Comparison of ENCODE assay signal across 36 cellular contexts in the genomic region with DNA sequence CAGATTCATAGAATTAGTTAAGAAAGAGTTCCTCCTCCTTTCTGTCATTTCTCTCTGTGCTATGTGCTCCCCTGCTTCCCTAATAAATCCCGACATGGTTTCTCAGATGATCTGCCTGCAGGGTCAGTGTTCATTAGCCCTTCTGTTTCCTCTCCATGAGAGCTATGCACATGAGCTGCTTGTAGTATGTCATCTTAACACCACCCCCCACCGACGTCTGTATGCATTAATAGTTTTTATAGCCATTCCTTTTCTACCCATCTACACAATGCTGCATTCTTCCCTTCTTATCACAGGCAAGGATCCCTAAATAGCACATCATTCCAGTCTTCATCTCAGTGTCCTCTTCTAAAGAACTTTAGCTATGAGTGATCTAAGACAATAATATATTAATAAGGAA.
"Had no signal": no experiment of that assay in that cellular context is flagged by ENCODE, and none has a peak within 500 bp of the region (broad histone marks: within the 10 kb centered on the region; RNA-seq: fewer than 3 reads in every experiment).

No MANE protein-coding gene starts in this region.

- DNase-seq: activated CD4-positive, alpha-beta memory T cell treated with anti-CD3 and anti-CD28 coated beads, Interleukin-2, amount 10 ng/mL, durations not matched to agents 7 days and 5 days; activated CD4-positive, alpha-beta T cell treated with anti-CD3 and anti-CD28 coated beads for 1 hour; activated CD4-positive, alpha-beta T cell treated with anti-CD3 and anti-CD28 coated beads for 36 hours; activated CD4-positive, alpha-beta T cell treated with anti-CD3 and anti-CD28 coated beads for 48 hours; activated CD4-positive, alpha-beta T cell treated with anti-CD3 and anti-CD28 coated beads, Interleukin-2, amount 10 ng/mL, durations not matched to agents 7 days and 5 days; activated CD4-positive, alpha-beta T cell treated with anti-CD3 and anti-CD28 coated beads, Interleukin-2, amount 50 U/mL, for 48 hours; activated CD4-positive, CD25-positive, alpha-beta regulatory T cell; activated CD8-positive, alpha-beta memory T cell treated with anti-CD3 and anti-CD28 coated beads for 24 hours; activated CD8-positive, alpha-beta memory T cell treated with anti-CD3 and anti-CD28 coated beads, Interleukin-2, amount 10 ng/mL, durations not matched to agents 7 days and 5 days; activated CD8-positive, alpha-beta memory T cell treated with anti-CD3 and anti-CD28 coated beads, Interleukin-2, amount 50 U/mL, for 48 hours; activated CD8-positive, alpha-beta T cell treated with anti-CD3 and anti-CD28 coated beads, Interleukin-2, amount 10 ng/mL, durations not matched to agents 7 days and 5 days; activated effector memory CD4-positive, alpha-beta T cell treated with Interleukin-2 at 50 U/mL for 16 hours; activated gamma-delta T cell; activated naive CD4-positive, alpha-beta T cell treated with anti-CD3 and anti-CD28 coated beads, Interleukin-2, amount 10 ng/mL, durations not matched to agents 7 days and 5 days; activated naive CD4-positive, alpha-beta T cell treated with Interleukin-2 at 50 U/mL for 16 hours; activated naive CD8-positive, alpha-beta T cell treated with anti-CD3 and anti-CD28 coated beads, Interleukin-2, amount 10 ng/mL, durations not matched to agents 7 days and 5 days; activated naive CD8-positive, alpha-beta T cell treated with anti-CD3 and anti-CD28 coated beads, Interleukin-2, amount 50 U/mL, for 24 hours; activated T-cell treated with anti-CD3 and anti-CD28 coated beads, Interleukin-2, amount 50 U/mL, for 24 hours; activated T-cell treated with anti-CD3 and anti-CD28 coated beads, Interleukin-2, amount 50 U/mL, for 48 hours; amygdala; anterior cingulate cortex; caudate nucleus; cerebellar nuclear complex; colonic mucosa; T-helper 2 cell; T-helper 9 cell had no signal

- H3K27ac ChIP-seq: ascending aorta, cardiac muscle cell, colonic mucosa, VCaP had no signal

- H3K4me3 Mint-ChIP-seq: activated CD4-positive, alpha-beta memory T cell treated with anti-CD3 and anti-CD28 coated beads, Interleukin-2, amount 10 ng/mL, durations not matched to agents 7 days and 5 days; activated CD4-positive, alpha-beta T cell treated with anti-CD3 and anti-CD28 coated beads for 36 hours; activated CD4-positive, alpha-beta T cell treated with anti-CD3 and anti-CD28 coated beads, Interleukin-2, amount 10 ng/mL, durations not matched to agents 7 days and 5 days; activated CD8-positive, alpha-beta memory T cell treated with anti-CD3 and anti-CD28 coated beads, Interleukin-2, amount 10 ng/mL, durations not matched to agents 7 days and 5 days; activated CD8-positive, alpha-beta T cell treated with anti-CD3 and anti-CD28 coated beads, Interleukin-2, amount 10 ng/mL, durations not matched to agents 7 days and 5 days; activated naive CD4-positive, alpha-beta T cell treated with anti-CD3 and anti-CD28 coated beads, Interleukin-2, amount 10 ng/mL, durations not matched to agents 7 days and 5 days; activated naive CD4-positive, alpha-beta T cell treated with anti-CD3 and anti-CD28 coated beads, Interleukin-2, amount 50 U/mL, for 24 hours; activated naive CD8-positive, alpha-beta T cell; activated naive CD8-positive, alpha-beta T cell treated with anti-CD3 and anti-CD28 coated beads, Interleukin-2, amount 10 ng/mL, durations not matched to agents 7 days and 5 days; activated naive CD8-positive, alpha-beta T cell treated with anti-CD3 and anti-CD28 coated beads, Interleukin-2, amount 50 U/mL, for 24 hours; activated T-cell treated with anti-CD3 and anti-CD28 coated beads, Interleukin-2, amount 50 U/mL, for 24 hours; brain; central memory CD8-positive, alpha-beta T cell; T-helper 2 cell treated with Interferon-gamma antibody and Interleukin-4, amounts not matched to agents 5 μg/mL and 100 μg/mL, for 36 hours had no signal

- H3K4me3 ChIP-seq: ascending aorta, cardiac muscle cell, colonic mucosa had no signal

- H3K27ac Mint-ChIP-seq: activated CD4-positive, alpha-beta memory T cell treated with anti-CD3 and anti-CD28 coated beads, Interleukin-2, amount 10 ng/mL, durations not matched to agents 7 days and 5 days; activated CD4-positive, alpha-beta T cell treated with anti-CD3 and anti-CD28 coated beads for 36 hours; activated CD4-positive, alpha-beta T cell treated with anti-CD3 and anti-CD28 coated beads, Interleukin-2, amount 10 ng/mL, durations not matched to agents 7 days and 5 days; activated CD8-positive, alpha-beta memory T cell treated with anti-CD3 and anti-CD28 coated beads, Interleukin-2, amount 10 ng/mL, durations not matched to agents 7 days and 5 days; activated CD8-positive, alpha-beta T cell treated with anti-CD3 and anti-CD28 coated beads, Interleukin-2, amount 10 ng/mL, durations not matched to agents 7 days and 5 days; activated naive CD4-positive, alpha-beta T cell treated with anti-CD3 and anti-CD28 coated beads, Interleukin-2, amount 10 ng/mL, durations not matched to agents 7 days and 5 days; activated naive CD4-positive, alpha-beta T cell treated with anti-CD3 and anti-CD28 coated beads, Interleukin-2, amount 50 U/mL, for 24 hours; activated naive CD8-positive, alpha-beta T cell; activated naive CD8-positive, alpha-beta T cell treated with anti-CD3 and anti-CD28 coated beads, Interleukin-2, amount 10 ng/mL, durations not matched to agents 7 days and 5 days; activated naive CD8-positive, alpha-beta T cell treated with anti-CD3 and anti-CD28 coated beads, Interleukin-2, amount 50 U/mL, for 24 hours; activated T-cell treated with anti-CD3 and anti-CD28 coated beads, Interleukin-2, amount 50 U/mL, for 24 hours; activated T-helper 2 cell treated with anti-CD3 and anti-CD28 coated beads, Interferon-gamma antibody, Interleukin-2, Interleukin-4, amounts not matched to agents 10 μg/mL and 5 μg/mL and 100 μg/mL, durations not matched to agents 14 hours and 24 hours and 36 hours; T-helper 2 cell treated with Interferon-gamma antibody and Interleukin-4, amounts not matched to agents 5 μg/mL and 100 μg/mL, for 36 hours had no signal

- H3K36me3 Mint-ChIP-seq: activated CD8-positive, alpha-beta memory T cell treated with anti-CD3 and anti-CD28 coated beads, Interleukin-2, amount 10 ng/mL, durations not matched to agents 7 days and 5 days; activated naive CD4-positive, alpha-beta T cell treated with anti-CD3 and anti-CD28 coated beads, Interleukin-2, amount 10 ng/mL, durations not matched to agents 7 days and 5 days; activated naive CD4-positive, alpha-beta T cell treated with anti-CD3 and anti-CD28 coated beads, Interleukin-2, amount 50 U/mL, for 24 hours; activated naive CD8-positive, alpha-beta T cell; activated naive CD8-positive, alpha-beta T cell treated with anti-CD3 and anti-CD28 coated beads, Interleukin-2, amount 10 ng/mL, durations not matched to agents 7 days and 5 days; brain had no signal

- H3K27me3 ChIP-seq: ascending aorta, cardiac muscle cell, colonic mucosa had no signal

- H3K27me3 Mint-ChIP-seq: activated CD4-positive, alpha-beta memory T cell treated with anti-CD3 and anti-CD28 coated beads, Interleukin-2, amount 10 ng/mL, durations not matched to agents 7 days and 5 days; activated CD4-positive, alpha-beta T cell treated with anti-CD3 and anti-CD28 coated beads for 36 hours; activated CD4-positive, alpha-beta T cell treated with anti-CD3 and anti-CD28 coated beads, Interleukin-2, amount 10 ng/mL, durations not matched to agents 7 days and 5 days; activated CD8-positive, alpha-beta memory T cell treated with anti-CD3 and anti-CD28 coated beads, Interleukin-2, amount 10 ng/mL, durations not matched to agents 7 days and 5 days; activated naive CD4-positive, alpha-beta T cell treated with anti-CD3 and anti-CD28 coated beads, Interleukin-2, amount 10 ng/mL, durations not matched to agents 7 days and 5 days; activated naive CD4-positive, alpha-beta T cell treated with anti-CD3 and anti-CD28 coated beads, Interleukin-2, amount 50 U/mL, for 24 hours; activated naive CD8-positive, alpha-beta T cell; activated naive CD8-positive, alpha-beta T cell treated with anti-CD3 and anti-CD28 coated beads, Interleukin-2, amount 10 ng/mL, durations not matched to agents 7 days and 5 days; activated naive CD8-positive, alpha-beta T cell treated with anti-CD3 and anti-CD28 coated beads, Interleukin-2, amount 50 U/mL, for 24 hours; activated T-cell treated with anti-CD3 and anti-CD28 coated beads, Interleukin-2, amount 50 U/mL, for 24 hours; brain; central memory CD8-positive, alpha-beta T cell had no signal

- H3K9me3 Mint-ChIP-seq: activated naive CD4-positive, alpha-beta T cell treated with anti-CD3 and anti-CD28 coated beads, Interleukin-2, amount 50 U/mL, for 24 hours had no signal

- H3K4me1 ChIP-seq: ascending aorta, colonic mucosa had no signal

- H3K36me3 ChIP-seq: ascending aorta, cardiac muscle cell, colonic mucosa had no signal

- ATAC-seq: activated CD4-positive, alpha-beta T cell treated with anti-CD3 and anti-CD28 coated beads for 36 hours; activated CD4-positive, CD25-positive, alpha-beta regulatory T cell treated with anti-CD3 and anti-CD28 coated beads, Interleukin-2, amount 50 U/mL, for 24 hours; activated CD8-positive, alpha-beta memory T cell treated with anti-CD3 and anti-CD28 coated beads, Interleukin-2, amount 10 ng/mL, durations not matched to agents 7 days and 5 days; activated CD8-positive, alpha-beta T cell treated with anti-CD3 and anti-CD28 coated beads, Interleukin-2, amount 10 ng/mL, durations not matched to agents 7 days and 5 days; activated naive CD8-positive, alpha-beta T cell treated with anti-CD3 and anti-CD28 coated beads, Interleukin-2, amount 50 U/mL, for 24 hours had no signal

- H3K4me1 Mint-ChIP-seq: activated CD4-positive, alpha-beta memory T cell treated with anti-CD3 and anti-CD28 coated beads, Interleukin-2, amount 10 ng/mL, durations not matched to agents 7 days and 5 days; activated CD4-positive, alpha-beta T cell treated with anti-CD3 and anti-CD28 coated beads for 36 hours; activated CD4-positive, alpha-beta T cell treated with anti-CD3 and anti-CD28 coated beads, Interleukin-2, amount 10 ng/mL, durations not matched to agents 7 days and 5 days; activated CD8-positive, alpha-beta memory T cell treated with anti-CD3 and anti-CD28 coated beads, Interleukin-2, amount 10 ng/mL, durations not matched to agents 7 days and 5 days; activated naive CD4-positive, alpha-beta T cell treated with anti-CD3 and anti-CD28 coated beads, Interleukin-2, amount 10 ng/mL, durations not matched to agents 7 days and 5 days; activated naive CD4-positive, alpha-beta T cell treated with anti-CD3 and anti-CD28 coated beads, Interleukin-2, amount 50 U/mL, for 24 hours; activated naive CD8-positive, alpha-beta T cell treated with anti-CD3 and anti-CD28 coated beads, Interleukin-2, amount 10 ng/mL, durations not matched to agents 7 days and 5 days; activated naive CD8-positive, alpha-beta T cell treated with anti-CD3 and anti-CD28 coated beads, Interleukin-2, amount 50 U/mL, for 24 hours; brain; central memory CD8-positive, alpha-beta T cell had no signal

- H3K9me3 ChIP-seq: ascending aorta, colonic mucosa had no signal
